ENCODE assay signal across 27 cellular contexts in the genomic region with DNA sequence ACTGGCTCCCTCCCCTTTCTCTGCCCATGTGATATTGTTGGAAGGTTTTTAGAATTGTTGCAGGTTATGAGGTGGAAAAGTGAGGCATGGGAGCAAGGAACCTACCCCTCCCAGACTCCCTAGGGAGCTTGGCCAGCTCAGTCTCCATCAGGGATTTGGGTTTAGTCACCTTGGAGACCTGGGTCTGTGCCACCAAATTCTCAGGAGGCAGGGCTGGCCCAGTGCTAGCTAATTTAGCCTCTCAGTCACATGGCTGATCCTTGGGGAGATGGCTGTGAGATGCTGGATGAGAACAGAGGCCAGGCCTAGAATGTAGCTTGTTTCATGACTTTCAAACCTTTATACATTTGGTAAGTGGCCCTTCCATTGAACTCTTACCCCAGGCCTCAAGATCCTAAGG.
DNase-seq lines count a peak whose midpoint lies in the region; ATAC-seq and TF ChIP-seq lines count a peak whose summit lies in the region.
"Had no signal": no experiment of that assay in that cellular context is flagged by ENCODE, and none has a peak within 500 bp of the region (broad histone marks: within the 10 kb centered on the region; RNA-seq: fewer than 3 reads in every experiment).

No MANE protein-coding gene starts in this region.

- H3K4me3 ChIP-seq in astrocyte of the spinal cord (ENCODE audit: low read depth, low read length) (no peak overlapping the region), osteoblast (ENCODE audit: insufficient read depth, low read length) (no peak overlapping the region), WERI-Rb-1 (ENCODE audit: low read depth, low read length) (no peak overlapping the region)
- H3K4me3 ChIP-seq: K562, left ventricle myocardium inferior, ovary had no signal

- H3K79me2 ChIP-seq in osteoblast (ENCODE audit: insufficient read depth, low read length), result no peaks in the 10 kb centered on the region

- in situ Hi-C loops in astrocyte of the spinal cord (cut with HindIII; ENCODE audit: low sequenced_read_pairs), result no loop called here

- H4K20me1 ChIP-seq in osteoblast (ENCODE audit: insufficient read depth, low read length), result no peaks in the 10 kb centered on the region

- peaks cover 12% of the 10 kb centered on the region for H3K4me1 ChIP-seq in osteoblast (ENCODE audit: insufficient read depth, low read length)
- H3K4me1 ChIP-seq: left ventricle myocardium inferior had no signal

- H3K27ac ChIP-seq in osteoblast (ENCODE audit: low read depth, low read length) (no peak overlapping the region), WERI-Rb-1 (no peak overlapping the region)
- H3K27ac ChIP-seq: left ventricle myocardium inferior, ovary, VCaP had no signal

- H3K36me3 ChIP-seq in osteoblast (ENCODE audit: insufficient read depth, low read length) (no peaks in the 10 kb centered on the region), WERI-Rb-1 (no peaks in the 10 kb centered on the region)
- H3K36me3 ChIP-seq: left ventricle myocardium inferior, ovary had no signal

- H3K27me3 ChIP-seq in osteoblast (ENCODE audit: insufficient read depth, low read length) (peaks cover 2% of the 10 kb centered on the region), WERI-Rb-1 (ENCODE audit: insufficient read depth, low read depth, severe bottlenecking) (peaks cover 44% of the 10 kb centered on the region)
- H3K27me3 ChIP-seq: ovary had no signal

- peak; percentile 85 for DNase-seq in D341Med (ENCODE audit: low spot score)
- peak; percentile 10 for DNase-seq in HS-5 (ENCODE audit: low read depth)
- DNase-seq in astrocyte of the spinal cord (ENCODE audit: low read depth, low spot score), result peak; percentile 7
- peak; percentile 94 for DNase-seq in osteoblast (ENCODE audit: insufficient read length, low spot score, missing footprints)
- DNase-seq in NCI-H1048 (lab: John Stamatoyannopoulos, UW), result no peak
- no peak for DNase-seq in T-helper 1 cell
- DNase-seq in WERI-Rb-1, result no peak
- DNase-seq: activated CD4-positive, alpha-beta T cell treated with anti-CD3 and anti-CD28 coated beads, Interleukin-2, amount 10 ng/mL, durations not matched to agents 7 days and 5 days; activated naive CD4-positive, alpha-beta T cell treated with anti-CD3 and anti-CD28 coated beads, Interleukin-2, amount 10 ng/mL, durations not matched to agents 7 days and 5 days; activated T-cell treated with anti-CD3 and anti-CD28 coated beads, Interleukin-2, amount 50 U/mL, for 48 hours; CD4-positive, CD25-positive, alpha-beta regulatory T cell; foreskin melanocyte; hippocampal formation; immature natural killer cell; left ventricle myocardium inferior; naive thymus-derived CD4-positive, alpha-beta T cell; NCI-H187 treated with DMSO at 0.1 percent for 48 hours; NCI-H345; NCI-H82; ovary; retina; stimulated activated CD4-positive, alpha-beta T cell treated with anti-CD3 and anti-CD28 coated beads, Interleukin-4, amount 100 ng/mL, for 1 hour had no signal

- H3K4me2 ChIP-seq in osteoblast (ENCODE audit: insufficient read depth, low read length), result no peak overlapping the region

- no peak for ATAC-seq in GM18907 (IDR thresholded peaks at IDR 0.05; ENCODE audit: unreplicated experiment)
- ATAC-seq: K562; naive thymus-derived CD4-positive, alpha-beta T cell; SK-N-SH treated with all-trans-retinoic acid at 6 μM for 48 hours; stimulated activated memory B cell treated with anti-CD40 and anti-IgM and Interleukin-4, amounts not matched to agents 10 μg/mL and 1 μg/mL and 100 μg/mL, for 72 hours had no signal

- no peak overlapping the region for H2AFZ ChIP-seq in osteoblast (ENCODE audit: low read length)

- H3K9me3 ChIP-seq in osteoblast (ENCODE audit: low read depth, low read length) (no peaks in the 10 kb centered on the region), WERI-Rb-1 (ENCODE audit: severe bottlenecking) (peaks cover 2% of the 10 kb centered on the region)
- H3K9me3 ChIP-seq: left ventricle myocardium inferior, ovary had no signal

- TF ChIP-seq CTCF in astrocyte of the spinal cord (IDR thresholded peaks at IDR 0.05; ENCODE audit: low read depth, low read length) (no peak), osteoblast (IDR thresholded peaks at IDR 0.05; ENCODE audit: extremely low read depth, low read depth, low read length) (no peak), WERI-Rb-1 (IDR thresholded peaks at IDR 0.05; ENCODE audit: low read depth, low read length) (no peak)

Comparison
In these comparisons a context has a peak if more than half of its experiments do, and no peak if none do; other contexts are left out.
1. DNase-seq: peak in D341Med (single experiment), HS-5 (single experiment), astrocyte of the spinal cord (single experiment) and osteoblast (single experiment); none in NCI-H1048 (single experiment), T-helper 1 cell (0 of 5) and WERI-Rb-1 (single experiment).